Comparison of ENCODE assay signal across 8 cellular contexts in the genomic region with DNA sequence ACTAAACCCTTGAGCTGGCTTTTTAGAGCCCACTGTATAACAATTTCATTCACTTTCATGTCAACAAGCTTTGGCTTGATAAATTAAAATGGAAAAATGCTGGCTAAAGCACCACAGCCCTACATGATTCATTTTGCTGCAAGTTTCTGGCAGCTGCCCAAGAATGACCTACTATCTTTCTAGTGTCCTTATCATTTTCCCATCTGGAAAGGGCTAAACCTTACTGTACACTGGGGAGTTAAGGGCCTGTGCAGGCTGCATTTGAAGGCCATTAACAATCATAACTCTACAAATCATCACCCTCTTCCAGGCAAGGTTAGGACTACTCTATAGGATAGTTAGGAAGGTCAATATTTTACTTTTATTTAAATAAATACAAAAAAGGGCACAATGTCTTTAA.
DNase-seq lines count a peak whose midpoint lies in the region; ATAC-seq, FAIRE-seq and TF ChIP-seq lines count a peak whose summit lies in the region.

No MANE protein-coding gene starts in this region.

- POLR2A ChIA-PET in AG04450 (lab: Yijun Ruan, JAX), result no interaction called here

- no peaks in the 10 kb centered on the region for H3K36me3 ChIP-seq in sigmoid colon

- H3K4me1 Mint-ChIP-seq in activated T-cell treated with anti-CD3 and anti-CD28 coated beads, Interleukin-2, amount 50 U/mL, for 4 hours (ENCODE audit: low read depth), result no peaks in the 10 kb centered on the region

- H3K27ac ChIP-seq in AG04450 (ENCODE audit: low read depth, low read length), result no peak overlapping the region
- no peak overlapping the region for H3K27ac ChIP-seq in sigmoid colon

- FAIRE-seq in RCC 7860 (lab: Jason Lieb, UNC), result peak; percentile 90

- no peaks in the 10 kb centered on the region for H3K9me3 ChIP-seq in AG04450 (ENCODE audit: control insufficient read depth, insufficient read depth, low read length)
- no peaks in the 10 kb centered on the region for H3K9me3 ChIP-seq in sigmoid colon

- CTCF ChIA-PET in AG04450 (lab: Charles Lee), result no interaction called here

- TF ChIP-seq EP300 in sigmoid colon (IDR thresholded peaks at IDR 0.05), result no peak

- no peaks in the 10 kb centered on the region for H3K27me3 Mint-ChIP-seq in activated T-cell treated with anti-CD3 and anti-CD28 coated beads, Interleukin-2, amount 50 U/mL, for 4 hours (ENCODE audit: low read depth)

- peak; percentile 55 for DNase-seq in AG04450 (ENCODE audit: low read depth, low spot score)
- DNase-seq in HS-27A (ENCODE audit: low read depth), result peak; percentile 45
- DNase-seq in RCC 7860 (ENCODE audit: low spot score), result peak; percentile 81
- peak; percentile 88 to 95 for DNase-seq in foreskin fibroblast
- DNase-seq in activated CD8-positive, alpha-beta memory T cell treated with anti-CD3 and anti-CD28 coated beads, Interleukin-2, amount 50 U/mL, for 4 hours, result no peak
- DNase-seq in sigmoid colon, result no peak
- DNase-seq in GM20000 (ENCODE audit: low spot score), result no peak
- DNase-seq in activated T-cell treated with anti-CD3 and anti-CD28 coated beads, Interleukin-2, amount 50 U/mL, for 4 hours, result no peak

- no peak for TF ChIP-seq POLR2A in sigmoid colon (IDR thresholded peaks at IDR 0.05)

- H3K27me3 ChIP-seq in AG04450 (ENCODE audit: control insufficient read depth, insufficient read depth, low read length) (no peaks in the 10 kb centered on the region), sigmoid colon (no peaks in the 10 kb centered on the region)

- no peak for ATAC-seq in activated T-cell treated with anti-CD3 and anti-CD28 coated beads, Interleukin-2, amount 50 U/mL, for 4 hours

- intact Hi-C loops in sigmoid colon (cut with DNase I), result no loop called here

- TF ChIP-seq CTCF in AG04450 (IDR thresholded peaks at IDR 0.05; ENCODE audit: low read depth, low read length) (no peak), foreskin fibroblast (IDR thresholded peaks at IDR 0.05; ENCODE audit: low read depth, low read length) (no peak), sigmoid colon (IDR thresholded peaks at IDR 0.05) (no peak), GM20000 (IDR thresholded peaks at IDR 0.05; ENCODE audit: extremely low read depth, missing control alignments) (no peak)

- no peak overlapping the region for H3K4me3 Mint-ChIP-seq in activated T-cell treated with anti-CD3 and anti-CD28 coated beads, Interleukin-2, amount 50 U/mL, for 4 hours

- H3K9me3 Mint-ChIP-seq in activated T-cell treated with anti-CD3 and anti-CD28 coated beads, Interleukin-2, amount 50 U/mL, for 4 hours, result peaks cover 22% of the 10 kb centered on the region

- H3K4me3 ChIP-seq in AG04450 (ENCODE audit: low read depth, low read length), result no peak overlapping the region
- H3K4me3 ChIP-seq in foreskin fibroblast (ENCODE audit: low read depth in 1 of 2, low read length in 2 of 2), result no peak overlapping the region
- H3K4me3 ChIP-seq in sigmoid colon, result no peak overlapping the region

- H3K4me1 ChIP-seq in sigmoid colon, result peaks cover 0 to 9% (median 4%) of the 10 kb centered on the region in 4 donors

- H3K36me3 Mint-ChIP-seq in activated T-cell treated with anti-CD3 and anti-CD28 coated beads, Interleukin-2, amount 50 U/mL, for 4 hours (ENCODE audit: insufficient read depth), result no peaks in the 10 kb centered on the region

Comparison
In these comparisons a context has a peak if more than half of its experiments do, and no peak if none do; other contexts are left out.
1. DNase-seq: peak in AG04450 (single experiment), HS-27A (single experiment), RCC 7860 (single experiment) and foreskin fibroblast (2 of 2); none in activated CD8-positive, alpha-beta memory T cell treated with anti-CD3 and anti-CD28 coated beads, Interleukin-2, amount 50 U/mL, for 4 hours (single experiment), sigmoid colon (single experiment), GM20000 (single experiment) and activated T-cell treated with anti-CD3 and anti-CD28 coated beads, Interleukin-2, amount 50 U/mL, for 4 hours (single experiment).